Comparison of ENCODE assay signal across 26 cellular contexts in the genomic region with DNA sequence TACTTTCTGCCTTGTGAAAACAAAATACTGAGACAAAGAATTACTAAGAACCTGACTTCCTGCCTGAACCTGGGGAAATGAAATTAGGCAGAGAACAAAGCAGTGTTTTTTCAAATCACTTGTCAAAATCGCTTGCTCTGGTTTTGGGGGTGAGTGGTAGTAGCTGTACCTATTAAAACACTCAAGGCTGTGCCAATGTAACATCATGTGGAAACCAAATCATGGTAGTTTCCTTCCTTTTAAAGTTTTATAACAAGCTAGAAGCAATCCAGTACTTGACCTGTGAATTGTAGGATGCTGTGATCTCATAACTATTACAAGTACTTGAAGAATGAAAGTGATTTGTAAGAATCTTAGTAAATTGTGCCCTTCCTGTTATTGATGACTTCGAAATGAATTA. TPM values are rescaled to one million over a fixed set of nuclear protein-coding genes. Genes with fewer than 3 reads are reported as not detected.
DNase-seq lines count a peak whose midpoint lies in the region; ATAC-seq lines count a peak whose summit lies in the region.
"Had no signal": no experiment of that assay in that cellular context is flagged by ENCODE, and none has a peak within 500 bp of the region (broad histone marks: within the 10 kb centered on the region; RNA-seq: fewer than 3 reads in every experiment).

No MANE protein-coding gene starts in this region.

- no peak overlapping the region for H3K4me3 Mint-ChIP-seq in activated CD4-positive, alpha-beta T cell treated with anti-CD3 and anti-CD28 coated beads for 36 hours
- H3K4me3 Mint-ChIP-seq in activated CD4-positive, alpha-beta T cell treated with anti-CD3 and anti-CD28 coated beads, Interleukin-2, amount 10 ng/mL, durations not matched to agents 24 days and 14 days, result no peak overlapping the region
- H3K4me3 Mint-ChIP-seq in stimulated activated naive CD8-positive, alpha-beta T cell treated with anti-CD3 and anti-CD28 coated beads, Interleukin-15, amount 100 ng/mL, for 72 hours, result peak overlapping the region in 1 of 2 donors; percentile 50
- H3K4me3 Mint-ChIP-seq: CD14-positive monocyte, immature natural killer cell, nephron had no signal

- H3K27me3 Mint-ChIP-seq in activated CD4-positive, alpha-beta T cell treated with anti-CD3 and anti-CD28 coated beads for 36 hours, result no peaks in the 10 kb centered on the region
- no peaks in the 10 kb centered on the region for H3K27me3 Mint-ChIP-seq in activated CD4-positive, alpha-beta T cell treated with anti-CD3 and anti-CD28 coated beads, Interleukin-2, amount 10 ng/mL, durations not matched to agents 24 days and 14 days
- H3K27me3 Mint-ChIP-seq in stimulated activated naive CD8-positive, alpha-beta T cell treated with anti-CD3 and anti-CD28 coated beads, Interleukin-15, amount 100 ng/mL, for 72 hours, result no peaks in the 10 kb centered on the region

- DNase-seq in activated CD4-positive, alpha-beta T cell treated with anti-CD3 and anti-CD28 coated beads for 36 hours, result no peak
- no peak for DNase-seq in activated CD4-positive, alpha-beta T cell treated with anti-CD3 and anti-CD28 coated beads, Interleukin-2, amount 10 ng/mL, durations not matched to agents 24 days and 14 days
- no peak for DNase-seq in stimulated activated naive CD8-positive, alpha-beta T cell treated with anti-CD3 and anti-CD28 coated beads, Interleukin-15, amount 100 ng/mL, for 72 hours
- no peak for DNase-seq in stimulated activated naive CD8-positive, alpha-beta T cell treated with anti-CD3 and anti-CD28 coated beads, Interleukin-15, Interleukin-2, amounts not matched to agents 100 U/mL and 50 U/mL, for 24 hours
- DNase-seq in ecto neural progenitor cell (ENCODE audit: low spot score) (peak; percentile 11), kidney glomerular epithelial cell (lab: John Stamatoyannopoulos, UW) (no peak)
- DNase-seq: 8988T; activated CD4-positive, alpha-beta T cell treated with anti-CD3 and anti-CD28 coated beads, Interleukin-2, amount 50 U/mL, for 1 hour; activated CD8-positive, alpha-beta memory T cell treated with anti-CD3 and anti-CD28 coated beads, Interleukin-2, amount 50 U/mL, for 4 hours; activated gamma-delta T cell treated with Interleukin-2 at 50 U/mL for 16 hours; effector CD8-positive, alpha-beta T cell; erythroblast; immature natural killer cell; KBM-7; mammary epithelial cell; NCI-H1105; NCI-H187; NCI-H2171; SIG-M5; stimulated activated CD4-positive, alpha-beta T cell treated with anti-CD3 and anti-CD28 coated beads, Interleukin-4, amount 100 ng/mL, for 1 hour; T1000; trophoblast cell had no signal

- CTCF ChIA-PET in activated CD4-positive, alpha-beta T cell treated with anti-CD3 and anti-CD28 coated beads for 36 hours (lab: Charles Lee), result interaction anchor here (0.5 to 1.2 kb wide), 4 partner anchors 53 to 126 kb away, joined by 3 to 4 read pairs (median 3); no protein-coding TSS in a partner anchor

- peaks cover 48% of the 10 kb centered on the region for H3K4me1 Mint-ChIP-seq in activated CD4-positive, alpha-beta T cell treated with anti-CD3 and anti-CD28 coated beads for 36 hours
- H3K4me1 Mint-ChIP-seq in activated CD4-positive, alpha-beta T cell treated with anti-CD3 and anti-CD28 coated beads, Interleukin-2, amount 10 ng/mL, durations not matched to agents 24 days and 14 days, result peaks cover 23% of the 10 kb centered on the region
- peaks cover 41% of the 10 kb centered on the region for H3K4me1 Mint-ChIP-seq in stimulated activated naive CD8-positive, alpha-beta T cell treated with anti-CD3 and anti-CD28 coated beads, Interleukin-15, amount 100 ng/mL, for 72 hours
- H3K4me1 Mint-ChIP-seq: nephron had no signal

- POLR2A ChIA-PET in activated CD4-positive, alpha-beta T cell treated with anti-CD3 and anti-CD28 coated beads for 36 hours (lab: Charles Lee), result interaction anchor here (0.5 kb wide), 1 partner anchor 34 kb away, joined by 3 read pairs; no protein-coding TSS in a partner anchor

- intact Hi-C loops in activated CD4-positive, alpha-beta T cell treated with anti-CD3 and anti-CD28 coated beads for 36 hours (cut with DNase I, micrococcal nuclease), result no loop called here
- intact Hi-C loops in activated CD4-positive, alpha-beta T cell treated with anti-CD3 and anti-CD28 coated beads, Interleukin-2, amount 10 ng/mL, durations not matched to agents 24 days and 14 days (cut with micrococcal nuclease), result no loop called here

- peak; percentile 71 for ATAC-seq in activated CD4-positive, alpha-beta T cell treated with anti-CD3 and anti-CD28 coated beads for 36 hours
- ATAC-seq in stimulated activated naive CD8-positive, alpha-beta T cell treated with anti-CD3 and anti-CD28 coated beads, Interleukin-15, amount 100 ng/mL, for 72 hours, result peak; percentile 76
- no peak for ATAC-seq in stimulated activated naive CD8-positive, alpha-beta T cell treated with anti-CD3 and anti-CD28 coated beads, Interleukin-15, Interleukin-2, amounts not matched to agents 100 U/mL and 50 U/mL, for 24 hours
- no peak for ATAC-seq in GM19452 (IDR thresholded peaks at IDR 0.05; ENCODE audit: unreplicated experiment)
- no peak for ATAC-seq in esophagus mucosa

- H3K27ac Mint-ChIP-seq in activated CD4-positive, alpha-beta T cell treated with anti-CD3 and anti-CD28 coated beads for 36 hours, result no peak overlapping the region
- no peak overlapping the region for H3K27ac Mint-ChIP-seq in activated CD4-positive, alpha-beta T cell treated with anti-CD3 and anti-CD28 coated beads, Interleukin-2, amount 10 ng/mL, durations not matched to agents 24 days and 14 days
- peak overlapping the region in 1 of 2 donors; percentile 28 for H3K27ac Mint-ChIP-seq in stimulated activated naive CD8-positive, alpha-beta T cell treated with anti-CD3 and anti-CD28 coated beads, Interleukin-15, amount 100 ng/mL, for 72 hours
- H3K27ac Mint-ChIP-seq: immature natural killer cell, nephron had no signal

- peaks cover 2% of the 10 kb centered on the region for H3K36me3 Mint-ChIP-seq in activated CD4-positive, alpha-beta T cell treated with anti-CD3 and anti-CD28 coated beads for 36 hours (ENCODE audit: low read depth)
- H3K36me3 Mint-ChIP-seq in activated CD4-positive, alpha-beta T cell treated with anti-CD3 and anti-CD28 coated beads, Interleukin-2, amount 10 ng/mL, durations not matched to agents 24 days and 14 days (ENCODE audit: low read depth), result peaks cover 9% of the 10 kb centered on the region
- H3K36me3 Mint-ChIP-seq: CD14-positive monocyte, immature natural killer cell had no signal

- H3K9me3 Mint-ChIP-seq in activated CD4-positive, alpha-beta T cell treated with anti-CD3 and anti-CD28 coated beads for 36 hours (ENCODE audit: low read depth), result no peaks in the 10 kb centered on the region
- H3K9me3 Mint-ChIP-seq in activated CD4-positive, alpha-beta T cell treated with anti-CD3 and anti-CD28 coated beads, Interleukin-2, amount 10 ng/mL, durations not matched to agents 24 days and 14 days, result no peaks in the 10 kb centered on the region
- no peaks in the 10 kb centered on the region for H3K9me3 Mint-ChIP-seq in stimulated activated naive CD8-positive, alpha-beta T cell treated with anti-CD3 and anti-CD28 coated beads, Interleukin-15, amount 100 ng/mL, for 72 hours
- H3K9me3 Mint-ChIP-seq: immature natural killer cell, nephron had no signal

RNA-seq across cellular contexts. Expression of a gene that starts 6.7 kb away (rescaled TPM):
- 1 to 10 TPM; 8.1 to 9.3 TPM for total RNA-seq in activated CD4-positive, alpha-beta T cell treated with anti-CD3 and anti-CD28 coated beads for 36 hours
- total RNA-seq in activated CD4-positive, alpha-beta T cell treated with anti-CD3 and anti-CD28 coated beads, Interleukin-2, amount 10 ng/mL, durations not matched to agents 24 days and 14 days, result 4.8 and 5.5 TPM in 2 replicates
- total RNA-seq in esophagus mucosa, result 1.00 TPM

Comparison
In these comparisons a context has a peak if more than half of its experiments do, and no peak if none do; other contexts are left out.
1. ATAC-seq: peak in activated CD4-positive, alpha-beta T cell treated with anti-CD3 and anti-CD28 coated beads for 36 hours (single experiment) and stimulated activated naive CD8-positive, alpha-beta T cell treated with anti-CD3 and anti-CD28 coated beads, Interleukin-15, amount 100 ng/mL, for 72 hours (single experiment); none in stimulated activated naive CD8-positive, alpha-beta T cell treated with anti-CD3 and anti-CD28 coated beads, Interleukin-15, Interleukin-2, amounts not matched to agents 100 U/mL and 50 U/mL, for 24 hours (single experiment), GM19452 (single experiment) and esophagus mucosa (single experiment).